ENCODE assay signal across 12 cellular contexts in genomic region chr9:99966720-99967119, GRCh38.
A peak's percentile ranks its signal among the peaks of the same experiment; 100 is the strongest.
DNase-seq lines count a peak whose midpoint lies in the region; ATAC-seq, FAIRE-seq and TF ChIP-seq lines count a peak whose summit lies in the region.
"Had no signal": no experiment of that assay in that cellular context is flagged by ENCODE, and none has a peak within 500 bp of the region (broad histone marks: within the 10 kb centered on the region; RNA-seq: fewer than 3 reads in every experiment).

No MANE protein-coding gene starts in this region.

- H3K27me3 ChIP-seq in astrocyte (ENCODE audit: insufficient read depth, low read length) (no peaks in the 10 kb centered on the region), iPS DF 6.9 (ENCODE audit: control insufficient read depth, insufficient read depth, low read length) (no peaks in the 10 kb centered on the region), Peyer's patch (no peaks in the 10 kb centered on the region)

- peaks cover 2% of the 10 kb centered on the region for H3K36me3 Mint-ChIP-seq in astrocyte (ENCODE audit: low read depth, unreplicated experiment)

- H3K9me3 Mint-ChIP-seq in astrocyte (ENCODE audit: unreplicated experiment): no peaks in the 10 kb centered on the region
- H3K9me3 Mint-ChIP-seq: T-cell had no signal

- H2AFZ ChIP-seq in astrocyte (ENCODE audit: low read depth, low read length): no peak overlapping the region

- H3K4me3 Mint-ChIP-seq in astrocyte (ENCODE audit: unreplicated experiment): no peak overlapping the region
- H3K4me3 Mint-ChIP-seq: T-cell had no signal

- DNase-seq in A172 (ENCODE audit: low spot score) (peak; percentile 83), HT1080 (ENCODE audit: low read depth) (peak; percentile 66), astrocyte (ENCODE audit: low read depth) (peak; percentile 53), iPS DF 6.9 (ENCODE audit: low read depth, low spot score) (peak; percentile 22), Peyer's patch (no peak)
- no peak for DNase-seq in NK-92 treated with Interleukin-12 subunit alpha and Interleukin-12 subunit beta, amount 100 ng/mL, for 24 hours (lab: John Stamatoyannopoulos, UW)
- DNase-seq: amniotic stem cell; stimulated activated CD4-positive, alpha-beta T cell treated with anti-CD3 and anti-CD28 coated beads, Interleukin-2, amount 100 ng/mL, for 24 hours; stimulated activated naive CD4-positive, alpha-beta T cell treated with Interleukin-2 at 50 U/mL for 16 hours; T-cell had no signal

- H3K27ac ChIP-seq in astrocyte (ENCODE audit: low read depth, low read length) (no peak overlapping the region), iPS DF 6.9 (ENCODE audit: low read length) (no peak overlapping the region), Peyer's patch (no peak overlapping the region)

- FAIRE-seq in astrocyte (lab: Jason Lieb, UNC): no peak

- no peaks in the 10 kb centered on the region for H3K27me3 Mint-ChIP-seq in astrocyte (ENCODE audit: low read depth, unreplicated experiment)
- H3K27me3 Mint-ChIP-seq: T-cell had no signal

- H3K4me3 ChIP-seq in astrocyte (ENCODE audit: insufficient read depth, low read depth, low read length): no peak overlapping the region
- no peak overlapping the region for H3K4me3 ChIP-seq in iPS DF 6.9 (ENCODE audit: low read length)
- H3K4me3 ChIP-seq in Peyer's patch: no peak overlapping the region

- TF ChIP-seq CTCF in astrocyte (IDR thresholded peaks at IDR 0.05; ENCODE audit: insufficient read depth, low read depth, low read length) (no peak), Peyer's patch (IDR thresholded peaks at IDR 0.05) (no peak)

- peaks cover 51% of the 10 kb centered on the region for H3K4me1 Mint-ChIP-seq in astrocyte (ENCODE audit: low read depth, unreplicated experiment)
- H3K4me1 Mint-ChIP-seq: T-cell had no signal

- no peaks in the 10 kb centered on the region for H3K36me3 ChIP-seq in astrocyte (ENCODE audit: insufficient read depth, low read length)
- no peaks in the 10 kb centered on the region for H3K36me3 ChIP-seq in iPS DF 6.9 (ENCODE audit: control insufficient read depth, insufficient read depth, low read length)
- H3K36me3 ChIP-seq in Peyer's patch: peaks cover 0 to 37% (median 0%) of the 10 kb centered on the region in 3 donors

- no peaks in the 10 kb centered on the region for H3K4me1 ChIP-seq in astrocyte (ENCODE audit: insufficient read depth, low read length)
- no peaks in the 10 kb centered on the region; the same call in 1 of the 2 replicates for H3K4me1 ChIP-seq in iPS DF 6.9 (ENCODE audit: control insufficient read depth, insufficient read depth, low read length)
- H3K4me1 ChIP-seq in Peyer's patch: no peaks in the 10 kb centered on the region

- peak overlapping the region; percentile 88 for H3K27ac Mint-ChIP-seq in astrocyte (ENCODE audit: unreplicated experiment)

- H3K9me3 ChIP-seq in astrocyte (ENCODE audit: insufficient read depth, low read depth, low read length) (no peaks in the 10 kb centered on the region), iPS DF 6.9 (ENCODE audit: control insufficient read depth, insufficient read depth, low read length) (no peaks in the 10 kb centered on the region), Peyer's patch (no peaks in the 10 kb centered on the region)

- no peak overlapping the region for H3K9ac ChIP-seq in astrocyte (ENCODE audit: low read length)

- H3K4me2 ChIP-seq in astrocyte (ENCODE audit: low read length): no peak overlapping the region

- no peak for ATAC-seq in HG02973 (IDR thresholded peaks at IDR 0.05; ENCODE audit: unreplicated experiment)
- no peak for ATAC-seq in GM21526 (IDR thresholded peaks at IDR 0.05; ENCODE audit: low FRiP score, unreplicated experiment)
- ATAC-seq: T-cell had no signal

- TF ChIP-seq POLR2A in Peyer's patch (IDR thresholded peaks at IDR 0.05): no peak

- no CpG with 5 or more reads among the region's 2 CpGs for WGBS in iPS DF 6.9 (ENCODE audit: insufficient coverage, insufficient read length)

- no peaks in the 10 kb centered on the region for H4K20me1 ChIP-seq in astrocyte (ENCODE audit: insufficient read depth, low read length)

- no peaks in the 10 kb centered on the region for H3K79me2 ChIP-seq in astrocyte (ENCODE audit: insufficient read depth, low read length)

Comparison
In these comparisons a context has a peak if more than half of its experiments do, and no peak if none do; other contexts are left out.
1. DNase-seq: peak in A172 (single experiment), HT1080 (single experiment), astrocyte (single experiment) and iPS DF 6.9 (single experiment); none in NK-92 treated with Interleukin-12 subunit alpha and Interleukin-12 subunit beta, amount 100 ng/mL, for 24 hours (single experiment) and Peyer's patch (0 of 3).